1 cellular context compared by ENCODE assay signal in the genomic region with DNA sequence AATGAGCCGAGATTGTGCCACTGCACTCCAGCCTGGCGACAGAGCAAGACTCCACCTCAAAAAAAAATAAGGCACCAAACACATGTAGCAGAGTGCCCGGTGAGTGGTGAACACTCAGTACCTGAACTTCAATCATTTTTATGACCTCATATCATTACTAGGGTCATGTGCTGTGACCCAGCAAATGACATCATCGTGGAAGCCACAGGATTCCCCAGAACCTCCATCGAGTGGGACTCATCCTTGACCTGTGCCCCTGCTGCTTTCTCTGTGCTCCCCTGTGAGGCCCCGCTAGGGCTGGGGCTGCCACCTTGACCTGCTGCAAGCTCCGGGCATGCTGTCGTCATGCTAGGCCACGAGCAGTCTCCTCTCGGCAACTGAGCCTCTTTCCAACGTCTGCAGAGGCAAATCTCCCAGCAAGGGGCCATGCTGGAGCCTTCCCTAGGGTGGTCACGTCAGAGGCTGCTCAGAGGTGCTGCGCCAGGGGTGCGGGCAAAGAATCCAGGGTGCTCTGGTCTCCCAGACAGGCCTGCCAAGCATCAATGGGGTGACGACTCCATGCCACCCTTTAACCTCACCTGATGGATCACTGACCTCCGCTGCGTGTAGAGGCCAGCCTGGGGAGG.
TF ChIP-seq lines count a peak whose summit lies in the region.

No MANE protein-coding gene starts in this region.

TF ChIP-seq in HepG2, 621 proteins besides CTCF, POLR2A, EP300 and RAD21 (continued from another document and continues in another):
- TF ChIP-seq RARA (CRISPR knock-in tag; IDR thresholded peaks at IDR 0.05) (peak; percentile 95), ZNF550 (CRISPR knock-in tag; IDR thresholded peaks at IDR 0.05; ENCODE audit: borderline replicate concordance) (no peak), ZSCAN22 (CRISPR knock-in tag; IDR thresholded peaks at IDR 0.05) (no peak), JUN (CRISPR knock-in tag; IDR thresholded peaks at IDR 0.05) (peak; percentile 73; the same call in 1 of the 2 replicates), ZNF879 (CRISPR knock-in tag; IDR thresholded peaks at IDR 0.05) (no peak), RBFOX2 (IDR thresholded peaks at IDR 0.05; ENCODE audit: low read depth, low read length) (no peak), SYNCRIP (IDR thresholded peaks at IDR 0.05; ENCODE audit: insufficient read depth, low read depth, low read length) (no peak), ZNF34 (CRISPR knock-in tag; IDR thresholded peaks at IDR 0.05; ENCODE audit: borderline replicate concordance) (0 out of 2 replicates have a peak, but pooled peaks have one; percentile 36), ERF (CRISPR knock-in tag; IDR thresholded peaks at IDR 0.05) (peak; percentile 59; the same call in 1 of the 2 replicates), ZNF333 (CRISPR knock-in tag; IDR thresholded peaks at IDR 0.05; ENCODE audit: borderline replicate concordance) (no peak), ZMYM2 (CRISPR knock-in tag; IDR thresholded peaks at IDR 0.05) (no peak), REPIN1 (CRISPR knock-in tag; IDR thresholded peaks at IDR 0.05; ENCODE audit: borderline replicate concordance, low read depth) (0 out of 2 replicates have a peak, but pooled peaks have one; percentile 31), ZNF543 (CRISPR knock-in tag; IDR thresholded peaks at IDR 0.05) (no peak), ELF3 (CRISPR knock-in tag; IDR thresholded peaks at IDR 0.05) (0 out of 2 replicates have a peak, but pooled peaks have one; percentile 18), TOE1 (CRISPR knock-in tag; IDR thresholded peaks at IDR 0.05) (no peak), ZNF317 (CRISPR knock-in tag; IDR thresholded peaks at IDR 0.05) (0 out of 2 replicates have a peak, but pooled peaks have one; percentile 17), RFXAP (CRISPR knock-in tag; IDR thresholded peaks at IDR 0.05; ENCODE audit: borderline replicate concordance) (0 out of 2 replicates have a peak, but pooled peaks have one; percentile 40), NCOR1 (IDR thresholded peaks at IDR 0.05; ENCODE audit: borderline replicate concordance, low read length) (no peak), YEATS4 (CRISPR knock-in tag; IDR thresholded peaks at IDR 0.05; ENCODE audit: borderline replicate concordance) (peak; percentile 69), DMAP1 (CRISPR knock-in tag; IDR thresholded peaks at IDR 0.05) (0 out of 2 replicates have a peak, but pooled peaks have one; percentile 32), MTA1 (CRISPR knock-in tag; IDR thresholded peaks at IDR 0.05; ENCODE audit: borderline replicate concordance) (peak; percentile 92; the same call in 1 of the 2 replicates), SNRNP70 (IDR thresholded peaks at IDR 0.05; ENCODE audit: low read depth, low read length) (no peak), ZNF143 (CRISPR knock-in tag; IDR thresholded peaks at IDR 0.05) (0 out of 2 replicates have a peak, but pooled peaks have one; percentile 18), ZNF484 (CRISPR knock-in tag; IDR thresholded peaks at IDR 0.05; ENCODE audit: borderline replicate concordance, low read depth) (no peak), ZBTB1 (CRISPR knock-in tag; IDR thresholded peaks at IDR 0.05; ENCODE audit: borderline replicate concordance) (no peak), ZSCAN25 (CRISPR knock-in tag; IDR thresholded peaks at IDR 0.05) (no peak), TBX2 (CRISPR knock-in tag; IDR thresholded peaks at IDR 0.05; ENCODE audit: borderline replicate concordance) (peak; percentile 64; the same call in 1 of the 2 replicates)
- TF ChIP-seq, protein P1, sequence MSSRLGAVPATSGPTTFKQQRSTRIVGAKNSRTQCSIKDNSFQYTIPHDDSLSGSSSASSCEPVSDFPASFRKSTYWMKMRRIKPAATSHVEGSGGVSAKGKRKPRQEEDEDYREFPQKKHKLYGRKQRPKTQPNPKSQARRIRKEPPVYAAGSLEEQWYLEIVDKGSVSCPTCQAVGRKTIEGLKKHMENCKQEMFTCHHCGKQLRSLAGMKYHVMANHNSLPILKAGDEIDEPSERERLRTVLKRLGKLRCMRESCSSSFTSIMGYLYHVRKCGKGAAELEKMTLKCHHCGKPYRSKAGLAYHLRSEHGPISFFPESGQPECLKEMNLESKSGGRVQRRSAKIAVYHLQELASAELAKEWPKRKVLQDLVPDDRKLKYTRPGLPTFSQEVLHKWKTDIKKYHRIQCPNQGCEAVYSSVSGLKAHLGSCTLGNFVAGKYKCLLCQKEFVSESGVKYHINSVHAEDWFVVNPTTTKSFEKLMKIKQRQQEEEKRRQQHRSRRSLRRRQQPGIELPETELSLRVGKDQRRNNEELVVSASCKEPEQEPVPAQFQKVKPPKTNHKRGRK (CRISPR knock-in tag; IDR thresholded peaks at IDR 0.05), result no peak
- TF ChIP-seq, protein P2, sequence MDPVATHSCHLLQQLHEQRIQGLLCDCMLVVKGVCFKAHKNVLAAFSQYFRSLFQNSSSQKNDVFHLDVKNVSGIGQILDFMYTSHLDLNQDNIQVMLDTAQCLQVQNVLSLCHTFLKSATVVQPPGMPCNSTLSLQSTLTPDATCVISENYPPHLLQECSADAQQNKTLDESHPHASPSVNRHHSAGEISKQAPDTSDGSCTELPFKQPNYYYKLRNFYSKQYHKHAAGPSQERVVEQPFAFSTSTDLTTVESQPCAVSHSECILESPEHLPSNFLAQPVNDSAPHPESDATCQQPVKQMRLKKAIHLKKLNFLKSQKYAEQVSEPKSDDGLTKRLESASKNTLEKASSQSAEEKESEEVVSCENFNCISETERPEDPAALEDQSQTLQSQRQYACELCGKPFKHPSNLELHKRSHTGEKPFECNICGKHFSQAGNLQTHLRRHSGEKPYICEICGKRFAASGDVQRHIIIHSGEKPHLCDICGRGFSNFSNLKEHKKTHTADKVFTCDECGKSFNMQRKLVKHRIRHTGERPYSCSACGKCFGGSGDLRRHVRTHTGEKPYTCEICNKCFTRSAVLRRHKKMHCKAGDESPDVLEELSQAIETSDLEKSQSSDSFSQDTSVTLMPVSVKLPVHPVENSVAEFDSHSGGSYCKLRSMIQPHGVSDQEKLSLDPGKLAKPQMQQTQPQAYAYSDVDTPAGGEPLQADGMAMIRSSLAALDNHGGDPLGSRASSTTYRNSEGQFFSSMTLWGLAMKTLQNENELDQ (CRISPR knock-in tag; IDR thresholded peaks at IDR 0.05; ENCODE audit: borderline replicate concordance), result no peak
- TF ChIP-seq, protein P3, sequence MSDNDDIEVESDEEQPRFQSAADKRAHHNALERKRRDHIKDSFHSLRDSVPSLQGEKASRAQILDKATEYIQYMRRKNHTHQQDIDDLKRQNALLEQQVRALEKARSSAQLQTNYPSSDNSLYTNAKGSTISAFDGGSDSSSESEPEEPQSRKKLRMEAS (IDR thresholded peaks at IDR 0.05), result peak; percentile 82
- TF ChIP-seq, protein P4, sequence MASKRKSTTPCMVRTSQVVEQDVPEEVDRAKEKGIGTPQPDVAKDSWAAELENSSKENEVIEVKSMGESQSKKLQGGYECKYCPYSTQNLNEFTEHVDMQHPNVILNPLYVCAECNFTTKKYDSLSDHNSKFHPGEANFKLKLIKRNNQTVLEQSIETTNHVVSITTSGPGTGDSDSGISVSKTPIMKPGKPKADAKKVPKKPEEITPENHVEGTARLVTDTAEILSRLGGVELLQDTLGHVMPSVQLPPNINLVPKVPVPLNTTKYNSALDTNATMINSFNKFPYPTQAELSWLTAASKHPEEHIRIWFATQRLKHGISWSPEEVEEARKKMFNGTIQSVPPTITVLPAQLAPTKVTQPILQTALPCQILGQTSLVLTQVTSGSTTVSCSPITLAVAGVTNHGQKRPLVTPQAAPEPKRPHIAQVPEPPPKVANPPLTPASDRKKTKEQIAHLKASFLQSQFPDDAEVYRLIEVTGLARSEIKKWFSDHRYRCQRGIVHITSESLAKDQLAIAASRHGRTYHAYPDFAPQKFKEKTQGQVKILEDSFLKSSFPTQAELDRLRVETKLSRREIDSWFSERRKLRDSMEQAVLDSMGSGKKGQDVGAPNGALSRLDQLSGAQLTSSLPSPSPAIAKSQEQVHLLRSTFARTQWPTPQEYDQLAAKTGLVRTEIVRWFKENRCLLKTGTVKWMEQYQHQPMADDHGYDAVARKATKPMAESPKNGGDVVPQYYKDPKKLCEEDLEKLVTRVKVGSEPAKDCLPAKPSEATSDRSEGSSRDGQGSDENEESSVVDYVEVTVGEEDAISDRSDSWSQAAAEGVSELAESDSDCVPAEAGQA (IDR thresholded peaks at IDR 0.05; ENCODE audit: low read depth), result peak; percentile 55; the same call in 1 of the 2 replicates
- TF ChIP-seq, protein P4 (CRISPR knock-in tag; IDR thresholded peaks at IDR 0.05; ENCODE audit: borderline replicate concordance), result no peak
- TF ChIP-seq, protein P5, sequence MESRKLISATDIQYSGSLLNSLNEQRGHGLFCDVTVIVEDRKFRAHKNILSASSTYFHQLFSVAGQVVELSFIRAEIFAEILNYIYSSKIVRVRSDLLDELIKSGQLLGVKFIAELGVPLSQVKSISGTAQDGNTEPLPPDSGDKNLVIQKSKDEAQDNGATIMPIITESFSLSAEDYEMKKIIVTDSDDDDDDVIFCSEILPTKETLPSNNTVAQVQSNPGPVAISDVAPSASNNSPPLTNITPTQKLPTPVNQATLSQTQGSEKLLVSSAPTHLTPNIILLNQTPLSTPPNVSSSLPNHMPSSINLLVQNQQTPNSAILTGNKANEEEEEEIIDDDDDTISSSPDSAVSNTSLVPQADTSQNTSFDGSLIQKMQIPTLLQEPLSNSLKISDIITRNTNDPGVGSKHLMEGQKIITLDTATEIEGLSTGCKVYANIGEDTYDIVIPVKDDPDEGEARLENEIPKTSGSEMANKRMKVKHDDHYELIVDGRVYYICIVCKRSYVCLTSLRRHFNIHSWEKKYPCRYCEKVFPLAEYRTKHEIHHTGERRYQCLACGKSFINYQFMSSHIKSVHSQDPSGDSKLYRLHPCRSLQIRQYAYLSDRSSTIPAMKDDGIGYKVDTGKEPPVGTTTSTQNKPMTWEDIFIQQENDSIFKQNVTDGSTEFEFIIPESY (CRISPR knock-in tag; IDR thresholded peaks at IDR 0.05), result peak; percentile 75; the same call in 1 of the 2 replicates
- TF ChIP-seq, protein P6, sequence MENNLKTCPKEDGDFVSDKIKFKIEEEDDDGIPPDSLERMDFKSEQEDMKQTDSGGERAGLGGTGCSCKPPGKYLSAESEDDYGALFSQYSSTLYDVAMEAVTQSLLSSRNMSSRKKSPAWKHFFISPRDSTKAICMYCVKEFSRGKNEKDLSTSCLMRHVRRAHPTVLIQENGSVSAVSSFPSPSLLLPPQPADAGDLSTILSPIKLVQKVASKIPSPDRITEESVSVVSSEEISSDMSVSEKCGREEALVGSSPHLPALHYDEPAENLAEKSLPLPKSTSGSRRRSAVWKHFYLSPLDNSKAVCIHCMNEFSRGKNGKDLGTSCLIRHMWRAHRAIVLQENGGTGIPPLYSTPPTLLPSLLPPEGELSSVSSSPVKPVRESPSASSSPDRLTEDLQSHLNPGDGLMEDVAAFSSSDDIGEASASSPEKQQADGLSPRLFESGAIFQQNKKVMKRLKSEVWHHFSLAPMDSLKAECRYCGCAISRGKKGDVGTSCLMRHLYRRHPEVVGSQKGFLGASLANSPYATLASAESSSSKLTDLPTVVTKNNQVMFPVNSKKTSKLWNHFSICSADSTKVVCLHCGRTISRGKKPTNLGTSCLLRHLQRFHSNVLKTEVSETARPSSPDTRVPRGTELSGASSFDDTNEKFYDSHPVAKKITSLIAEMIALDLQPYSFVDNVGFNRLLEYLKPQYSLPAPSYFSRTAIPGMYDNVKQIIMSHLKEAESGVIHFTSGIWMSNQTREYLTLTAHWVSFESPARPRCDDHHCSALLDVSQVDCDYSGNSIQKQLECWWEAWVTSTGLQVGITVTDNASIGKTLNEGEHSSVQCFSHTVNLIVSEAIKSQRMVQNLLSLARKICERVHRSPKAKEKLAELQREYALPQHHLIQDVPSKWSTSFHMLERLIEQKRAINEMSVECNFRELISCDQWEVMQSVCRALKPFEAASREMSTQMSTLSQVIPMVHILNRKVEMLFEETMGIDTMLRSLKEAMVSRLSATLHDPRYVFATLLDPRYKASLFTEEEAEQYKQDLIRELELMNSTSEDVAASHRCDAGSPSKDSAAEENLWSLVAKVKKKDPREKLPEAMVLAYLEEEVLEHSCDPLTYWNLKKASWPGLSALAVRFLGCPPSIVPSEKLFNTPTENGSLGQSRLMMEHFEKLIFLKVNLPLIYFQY (CRISPR knock-in tag; IDR thresholded peaks at IDR 0.05; ENCODE audit: borderline replicate concordance), result peak; percentile 69
- TF ChIP-seq, protein P7, sequence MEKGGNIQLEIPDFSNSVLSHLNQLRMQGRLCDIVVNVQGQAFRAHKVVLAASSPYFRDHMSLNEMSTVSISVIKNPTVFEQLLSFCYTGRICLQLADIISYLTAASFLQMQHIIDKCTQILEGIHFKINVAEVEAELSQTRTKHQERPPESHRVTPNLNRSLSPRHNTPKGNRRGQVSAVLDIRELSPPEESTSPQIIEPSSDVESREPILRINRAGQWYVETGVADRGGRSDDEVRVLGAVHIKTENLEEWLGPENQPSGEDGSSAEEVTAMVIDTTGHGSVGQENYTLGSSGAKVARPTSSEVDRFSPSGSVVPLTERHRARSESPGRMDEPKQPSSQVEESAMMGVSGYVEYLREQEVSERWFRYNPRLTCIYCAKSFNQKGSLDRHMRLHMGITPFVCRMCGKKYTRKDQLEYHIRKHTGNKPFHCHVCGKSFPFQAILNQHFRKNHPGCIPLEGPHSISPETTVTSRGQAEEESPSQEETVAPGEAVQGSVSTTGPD (CRISPR knock-in tag; IDR thresholded peaks at IDR 0.05), result peak; percentile 79; the same call in 1 of the 2 replicates
- TF ChIP-seq, protein P8, sequence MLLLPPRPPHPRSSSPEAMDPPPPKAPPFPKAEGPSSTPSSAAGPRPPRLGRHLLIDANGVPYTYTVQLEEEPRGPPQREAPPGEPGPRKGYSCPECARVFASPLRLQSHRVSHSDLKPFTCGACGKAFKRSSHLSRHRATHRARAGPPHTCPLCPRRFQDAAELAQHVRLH (CRISPR knock-in tag; IDR thresholded peaks at IDR 0.05; ENCODE audit: borderline replicate concordance, low read depth), result no peak
- TF ChIP-seq, protein P9, sequence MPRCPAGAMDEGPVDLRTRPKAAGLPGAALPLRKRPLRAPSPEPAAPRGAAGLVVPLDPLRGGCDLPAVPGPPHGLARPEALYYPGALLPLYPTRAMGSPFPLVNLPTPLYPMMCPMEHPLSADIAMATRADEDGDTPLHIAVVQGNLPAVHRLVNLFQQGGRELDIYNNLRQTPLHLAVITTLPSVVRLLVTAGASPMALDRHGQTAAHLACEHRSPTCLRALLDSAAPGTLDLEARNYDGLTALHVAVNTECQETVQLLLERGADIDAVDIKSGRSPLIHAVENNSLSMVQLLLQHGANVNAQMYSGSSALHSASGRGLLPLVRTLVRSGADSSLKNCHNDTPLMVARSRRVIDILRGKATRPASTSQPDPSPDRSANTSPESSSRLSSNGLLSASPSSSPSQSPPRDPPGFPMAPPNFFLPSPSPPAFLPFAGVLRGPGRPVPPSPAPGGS (CRISPR knock-in tag; IDR thresholded peaks at IDR 0.05), result 0 out of 2 replicates have a peak, but pooled peaks have one; percentile 59
